In the genomic region with DNA sequence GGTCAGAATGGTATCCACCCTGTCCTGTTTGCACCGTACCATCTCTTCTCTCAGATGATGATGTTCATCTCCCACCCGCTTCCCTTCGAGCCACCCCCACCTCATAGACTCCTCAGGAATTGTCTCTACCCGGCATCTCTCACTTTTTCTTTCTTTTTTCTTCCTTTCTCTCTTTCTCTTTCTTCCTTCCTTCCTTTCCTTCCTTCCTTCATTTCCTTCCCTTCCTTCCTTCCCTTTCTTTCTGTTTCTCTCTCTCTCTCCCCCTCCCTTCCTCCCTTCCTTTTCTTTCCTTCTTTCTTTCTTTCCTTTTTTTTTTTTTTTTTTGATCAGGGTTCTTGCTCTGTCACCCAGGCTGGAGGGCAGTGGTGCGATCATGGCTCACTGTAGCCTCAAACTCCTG, we compare ENCODE assay signal across 17 cellular contexts. TPM values are rescaled to one million over a fixed set of nuclear protein-coding genes. Genes with fewer than 3 reads are reported as not detected.
"Had no signal": no experiment of that assay in that cellular context is flagged by ENCODE, and none has a peak within 500 bp of the region (broad histone marks: within the 10 kb centered on the region; RNA-seq: fewer than 3 reads in every experiment).

No MANE protein-coding gene starts in this region.

- H3K4me1 ChIP-seq: left ventricle myocardium inferior, thyroid gland had no signal

- H3K9me3 ChIP-seq: esophagus squamous epithelium, left ventricle myocardium inferior, thyroid gland had no signal

- DNase-seq: activated CD4-positive, alpha-beta memory T cell treated with anti-CD3 and anti-CD28 coated beads for 36 hours; activated CD4-positive, alpha-beta T cell treated with anti-CD3 and anti-CD28 coated beads for 1 hour; activated CD8-positive, alpha-beta memory T cell treated with anti-CD3 and anti-CD28 coated beads, Interleukin-2, amount 10 ng/mL, durations not matched to agents 7 days and 5 days; activated effector memory CD4-positive, alpha-beta T cell treated with Interleukin-2 at 50 U/mL for 16 hours; activated T-cell treated with anti-CD3 and anti-CD28 coated beads, Interleukin-2, amount 50 U/mL, for 1 hour; effector CD8-positive, alpha-beta T cell; esophagus squamous epithelium; kidney; left ventricle myocardium inferior; right cardiac atrium; thyroid gland had no signal

- ATAC-seq: activated CD8-positive, alpha-beta memory T cell treated with anti-CD3 and anti-CD28 coated beads, Interleukin-2, amount 10 ng/mL, durations not matched to agents 7 days and 5 days; natural killer cell treated with Interleukin-12 subunit alpha and Interleukin-12 subunit beta and Interleukin-15 and Interleukin-18, amount 100 ng/mL, for 72 hours; right cardiac atrium had no signal

- H3K4me3 ChIP-seq: coronary artery, esophagus squamous epithelium, left ventricle myocardium inferior, smooth muscle cell, thyroid gland had no signal

- H3K36me3 ChIP-seq: esophagus squamous epithelium, left ventricle myocardium inferior, thyroid gland had no signal

- H3K27ac ChIP-seq: coronary artery, esophagus squamous epithelium, left ventricle myocardium inferior, thyroid gland had no signal

- FAIRE-seq: endothelial cell of umbilical vein, kidney had no signal

- H3K27me3 ChIP-seq: esophagus squamous epithelium, thyroid gland had no signal

RNA-seq across cellular contexts. Expression of gene PNPLA1, which starts 27.7 kb away (rescaled TPM):
- total RNA-seq: activated CD4-positive, alpha-beta memory T cell treated with anti-CD3 and anti-CD28 coated beads for 36 hours; activated CD8-positive, alpha-beta memory T cell treated with anti-CD3 and anti-CD28 coated beads, Interleukin-2, amount 10 ng/mL, durations not matched to agents 7 days and 5 days; endothelial cell of umbilical vein; left ventricle myocardium inferior; progenitor cell of endocrine pancreas; right cardiac atrium; smooth muscle cell; urinary bladder had no signal
- polyA plus RNA-seq: endothelial cell of umbilical vein, right cardiac atrium, smooth muscle cell had no signal
